In the genomic region with DNA sequence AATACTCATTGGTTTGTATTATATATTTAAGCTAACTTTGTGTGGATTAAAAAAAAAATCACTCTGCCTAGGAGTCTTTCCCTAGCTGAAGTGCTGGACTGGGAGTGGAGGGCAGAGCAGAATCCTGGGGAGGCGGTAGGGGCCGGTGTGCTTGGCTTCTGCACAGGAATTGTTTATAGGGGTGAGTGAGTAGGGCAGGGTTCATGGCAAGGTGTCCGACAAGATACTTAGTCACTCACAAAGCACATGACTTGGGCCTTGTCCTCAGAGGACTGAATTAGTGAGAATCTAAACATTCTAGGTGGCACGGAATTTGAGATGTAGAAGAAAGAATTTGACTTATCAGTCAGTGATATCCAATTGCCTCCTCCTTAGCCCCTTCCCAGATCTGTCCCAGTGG, we compare ENCODE assay signal across 24 cellular contexts. TPM values are rescaled to one million over a fixed set of nuclear protein-coding genes. Genes with fewer than 3 reads are reported as not detected.
A peak's percentile ranks its signal among the peaks of the same experiment; 100 is the strongest.
DNase-seq lines count a peak whose midpoint lies in the region; ATAC-seq and TF ChIP-seq lines count a peak whose summit lies in the region.
"Had no signal": no experiment of that assay in that cellular context is flagged by ENCODE, and none has a peak within 500 bp of the region (broad histone marks: within the 10 kb centered on the region; RNA-seq: fewer than 3 reads in every experiment).

No MANE protein-coding gene starts in this region.

- H3K27me3 ChIP-seq in mammary epithelial cell (ENCODE audit: insufficient read depth, low read length) (no peaks in the 10 kb centered on the region), heart left ventricle (no peaks in the 10 kb centered on the region), mesenchymal stem cell (ENCODE audit: control insufficient read depth in 1 of 2, insufficient read depth in 1 of 2, low read length in 2 of 2) (no peaks in the 10 kb centered on the region), transverse colon (no peaks in the 10 kb centered on the region)
- H3K27me3 ChIP-seq: adrenal gland, BE2C, dorsolateral prefrontal cortex, uterus had no signal

- H3K23ac ChIP-seq in mesenchymal stem cell (ENCODE audit: low read length in 2 of 2), result no peak overlapping the region

- H3K14ac ChIP-seq in mesenchymal stem cell (ENCODE audit: low read length in 2 of 2), result no peak overlapping the region

- H4K8ac ChIP-seq in mesenchymal stem cell (ENCODE audit: low read length), result no peak overlapping the region

- H2BK120ac ChIP-seq in mesenchymal stem cell (ENCODE audit: low read depth, low read length), result no peak overlapping the region

- H3K27me3 Mint-ChIP-seq in MCF 10A (ENCODE audit: insufficient read depth, unreplicated experiment), result no peaks in the 10 kb centered on the region
- H3K27me3 Mint-ChIP-seq: activated CD8-positive, alpha-beta memory T cell treated with anti-CD3 and anti-CD28 coated beads, Interleukin-2, amount 10 ng/mL, durations not matched to agents 7 days and 5 days; T-cell had no signal

- H3K9ac ChIP-seq in mammary epithelial cell (ENCODE audit: insufficient read depth, low read length) (no peak overlapping the region), mesenchymal stem cell (ENCODE audit: low read length) (no peak overlapping the region)

- peaks cover 47% of the 10 kb centered on the region for H3K79me2 ChIP-seq in mammary epithelial cell (ENCODE audit: insufficient read depth, low read length)

- peak; percentile 53 to 79 (median 60) for ATAC-seq in heart left ventricle
- ATAC-seq in HG03469 (IDR thresholded peaks at IDR 0.05; ENCODE audit: unreplicated experiment), result no peak
- no peak for ATAC-seq in GM21786 (IDR thresholded peaks at IDR 0.05; ENCODE audit: unreplicated experiment)
- ATAC-seq: activated CD8-positive, alpha-beta memory T cell treated with anti-CD3 and anti-CD28 coated beads, Interleukin-2, amount 10 ng/mL, durations not matched to agents 7 days and 5 days; lower lobe of right lung; natural killer cell; T-cell had no signal

- H3K9me3 Mint-ChIP-seq in MCF 10A (ENCODE audit: unreplicated experiment), result no peaks in the 10 kb centered on the region
- H3K9me3 Mint-ChIP-seq: natural killer cell, T-cell had no signal

- H2AFZ ChIP-seq in mammary epithelial cell (ENCODE audit: low read depth, low read length), result no peak overlapping the region
- H2AFZ ChIP-seq in mesenchymal stem cell (ENCODE audit: low read depth, low read length), result no peak overlapping the region

- peaks cover 8% of the 10 kb centered on the region for H3K4me1 ChIP-seq in mammary epithelial cell (ENCODE audit: insufficient read depth, low read length)
- H3K4me1 ChIP-seq in heart left ventricle, result peaks cover 0 to 89% (median 41%) of the 10 kb centered on the region in 12 donors
- H3K4me1 ChIP-seq in mesenchymal stem cell (ENCODE audit: control insufficient read depth, insufficient read depth, low read depth, low read length), result peaks cover 10% of the 10 kb centered on the region
- H3K4me1 ChIP-seq in transverse colon, result peaks cover 19 to 44% (median 27%) of the 10 kb centered on the region in 4 donors
- H3K4me1 ChIP-seq: uterus had no signal

- H2BK12ac ChIP-seq in mesenchymal stem cell (ENCODE audit: low read length in 2 of 2), result peak overlapping the region in 1 of 2 experiments; percentile 75

- in situ Hi-C loops in mammary epithelial cell (cut with MboI; ENCODE audit: low sequenced_read_pairs in 2 of 2), result no loop called here
- in situ Hi-C loops in transverse colon (cut with MboI; ENCODE audit: low pct_ligation_motif_present in 1 of 4, low pct_unique_long_range_greater_than_20kb in 1 of 4, low sequenced_read_pairs in 3 of 4), result no loop called here

- no peaks in the 10 kb centered on the region for H4K20me1 ChIP-seq in mammary epithelial cell (ENCODE audit: insufficient read depth, low read length)

- H2AK5ac ChIP-seq in mesenchymal stem cell (ENCODE audit: low read length, severe bottlenecking), result no peak overlapping the region

- H4K91ac ChIP-seq in mesenchymal stem cell (ENCODE audit: low read length), result peak overlapping the region; percentile 18

- POLR2A ChIA-PET in MCF 10A (lab: Yijun Ruan, JAX), result no interaction called here

- intact Hi-C loops in MCF 10A (cut with micrococcal nuclease) (no loop called here), mammary epithelial cell (cut with micrococcal nuclease) (no loop called here), heart left ventricle (cut with DNase I) (loop anchor here in 1 of 10 donors (5.0 kb wide), 1 partner anchor 41 kb away; no protein-coding TSS in a partner anchor), transverse colon (cut with DNase I; ENCODE audit: low total_unique reads) (no loop called here)

- H2BK15ac ChIP-seq in mesenchymal stem cell (ENCODE audit: low read depth, poor library complexity, severe bottlenecking), result no peak overlapping the region

- H3K4ac ChIP-seq in mesenchymal stem cell (ENCODE audit: low read depth in 1 of 2, low read length in 2 of 2), result no peak overlapping the region

- no peak for TF ChIP-seq EP300 in transverse colon (IDR thresholded peaks at IDR 0.05; ENCODE audit: low read depth)

- H3K36me3 ChIP-seq in mammary epithelial cell (ENCODE audit: insufficient read depth, low read length) (no peaks in the 10 kb centered on the region), heart left ventricle (no peaks in the 10 kb centered on the region), mesenchymal stem cell (ENCODE audit: control insufficient read depth in 1 of 2, insufficient read depth in 2 of 2, low read depth in 1 of 2, low read length in 2 of 2) (peaks cover 0 to 3% of the 10 kb centered on the region in 2 experiments), transverse colon (no peaks in the 10 kb centered on the region)
- H3K36me3 ChIP-seq: adrenal gland, BE2C, lower lobe of right lung, uterus had no signal

- no peak overlapping the region for H3K27ac ChIP-seq in mammary epithelial cell (ENCODE audit: insufficient read depth, low read depth, low read length)
- H3K27ac ChIP-seq in heart left ventricle, result peak overlapping the region in 9 of 12 donors; percentile 2 to 69 (median 45)
- no peak overlapping the region for H3K27ac ChIP-seq in mesenchymal stem cell (ENCODE audit: low read length, poor library complexity, severe bottlenecking)
- peak overlapping the region in 2 of 4 donors; percentile 17 to 49 for H3K27ac ChIP-seq in transverse colon
- H3K27ac ChIP-seq: epithelial cell of prostate, lower lobe of right lung, uterus had no signal

- H3K4me3 Mint-ChIP-seq in MCF 10A (ENCODE audit: unreplicated experiment), result no peak overlapping the region
- H3K4me3 Mint-ChIP-seq: activated CD8-positive, alpha-beta memory T cell treated with anti-CD3 and anti-CD28 coated beads, Interleukin-2, amount 10 ng/mL, durations not matched to agents 7 days and 5 days; natural killer cell; T-cell had no signal

- TF ChIP-seq POLR2A in heart left ventricle (IDR thresholded peaks at IDR 0.05) (no peak), transverse colon (IDR thresholded peaks at IDR 0.05) (no peak)

- peaks cover 27% of the 10 kb centered on the region for H3K79me1 ChIP-seq in mesenchymal stem cell (replicated peaks; ENCODE audit: low read length, poor library complexity, severe bottlenecking)

- H3K4me2 ChIP-seq in mammary epithelial cell (ENCODE audit: insufficient read depth, low read depth, low read length), result no peak overlapping the region
- H3K4me2 ChIP-seq in mesenchymal stem cell (ENCODE audit: low read length, poor library complexity, severe bottlenecking), result no peak overlapping the region

- H3K27ac Mint-ChIP-seq in MCF 10A (ENCODE audit: low read depth, unreplicated experiment), result peak overlapping the region; percentile 90
- H3K27ac Mint-ChIP-seq: activated CD8-positive, alpha-beta memory T cell treated with anti-CD3 and anti-CD28 coated beads, Interleukin-2, amount 10 ng/mL, durations not matched to agents 7 days and 5 days; IgD-negative memory B cell; natural killer cell; T-cell had no signal

- no TSS peak for BruUV-seq in MCF 10A (replicated peaks; lab: Mats Ljungman, UMichigan)
- no TSS peak for BruUV-seq in mammary epithelial cell (replicated peaks; lab: Mats Ljungman, UMichigan)

- H2BK5ac ChIP-seq in mesenchymal stem cell (ENCODE audit: low read depth, low read length, poor library complexity, severe bottlenecking), result no peak overlapping the region

- CTCF ChIA-PET in MCF 10A (lab: Yijun Ruan, JAX), result no interaction called here
- CTCF ChIA-PET in mammary epithelial cell (lab: Charles Lee; ENCODE audit: low non-redundant PET), result no interaction called here

- TF ChIP-seq CTCF in MCF 10A (IDR thresholded peaks at IDR 0.05; ENCODE audit: unreplicated experiment) (no peak), mammary epithelial cell (conservative IDR thresholded peaks at IDR 0.05 in 1 of 2, IDR thresholded peaks at IDR 0.05 in 1 of 2; ENCODE audit: extremely low read depth in 1 of 2, insufficient read depth in 1 of 2, low read depth in 1 of 2, low read length in 2 of 2) (no peak), heart left ventricle (IDR thresholded peaks at IDR 0.05) (no peak), transverse colon (IDR thresholded peaks at IDR 0.05) (no peak)

- peak overlapping the region in 1 of 2 experiments; percentile 80 for H3K18ac ChIP-seq in mesenchymal stem cell (ENCODE audit: low read depth in 1 of 2, low read length in 2 of 2)

- H3K9me3 ChIP-seq in mammary epithelial cell (replicated peaks; ENCODE audit: insufficient read depth, low read length) (no peaks in the 10 kb centered on the region), heart left ventricle (no peaks in the 10 kb centered on the region), mesenchymal stem cell (ENCODE audit: control insufficient read depth, low read length) (no peaks in the 10 kb centered on the region), transverse colon (no peaks in the 10 kb centered on the region)
- H3K9me3 ChIP-seq: adrenal gland, BE2C, Caco-2, lower lobe of right lung, uterus had no signal

- DNase-seq in MCF 10A (ENCODE audit: unreplicated experiment) (peak; percentile 16), mammary epithelial cell (no peak), heart left ventricle (peak in 2 of 5 donors; percentile 42 to 60), mesenchymal stem cell (no peak), transverse colon (peak; percentile 36), SKM-1 treated with dmso at 0.1 percent for 144 hours (lab: John Stamatoyannopoulos, UW; ENCODE audit: unreplicated experiment) (no peak)
- DNase-seq: 8988T; activated CD4-positive, alpha-beta T cell treated with anti-CD3 and anti-CD28 coated beads for 48 hours; activated CD8-positive, alpha-beta memory T cell treated with anti-CD3 and anti-CD28 coated beads, Interleukin-2, amount 10 ng/mL, durations not matched to agents 7 days and 5 days; BE2C; Caco-2; dorsolateral prefrontal cortex; lower lobe of right lung; natural killer cell; NCI-H2029 treated with DMSO at 0.1 percent for 48 hours; NCI-H510A treated with DMSO at 0.1 percent for 48 hours; posterior cingulate gyrus; T-cell; uterus had no signal

- no peaks in the 10 kb centered on the region for H3K36me3 Mint-ChIP-seq in MCF 10A (ENCODE audit: insufficient read depth, unreplicated experiment)
- H3K36me3 Mint-ChIP-seq: natural killer cell, T-cell had no signal

- H3K4me1 Mint-ChIP-seq in MCF 10A (ENCODE audit: insufficient read depth, unreplicated experiment), result peaks cover 18% of the 10 kb centered on the region
- H3K4me1 Mint-ChIP-seq: IgD-negative memory B cell had no signal

- WGBS in mammary epithelial cell (ENCODE audit: low coverage, missing lambda C conversion rate), result 95% methylated on average over 4 of the region's 4 CpGs
- WGBS in heart left ventricle, 4 donors, result 40 to 54% (median 46%) methylated on average over 4 of the region's 4 CpGs
- 66% methylated on average over 4 of the region's 4 CpGs for WGBS in mesenchymal stem cell
- WGBS in transverse colon (ENCODE audit: low coverage in 1 of 2), 2 donors, result 59 to 72% methylated on average over 2 to 4 of the region's 4 CpGs

- dilution Hi-C loops in mammary epithelial cell (cut with HindIII; ENCODE audit: low sequenced_read_pairs), result no loop called here

- H3K4me3 ChIP-seq in mammary epithelial cell (replicated peaks in 1 of 3; ENCODE audit: insufficient read depth in 1 of 3, low read depth in 2 of 3, low read length in 3 of 3), result no peak overlapping the region
- H3K4me3 ChIP-seq in heart left ventricle, result no peak overlapping the region
- H3K4me3 ChIP-seq in mesenchymal stem cell (ENCODE audit: insufficient read depth in 1 of 2, low read depth in 1 of 2, low read length in 2 of 2), result no peak overlapping the region
- H3K4me3 ChIP-seq in transverse colon, result no peak overlapping the region
- H3K4me3 ChIP-seq: adrenal gland, dorsolateral prefrontal cortex, lower lobe of right lung, uterus had no signal

RNA-seq across cellular contexts. Expression of a gene that starts 32.2 kb away (rescaled TPM):
- total RNA-seq in MCF 10A (2022), result 6.4 and 9.3 TPM in 2 replicates
- total RNA-seq in mammary epithelial cell, result 10 to 100 TPM; 13.0 to 29.5 TPM
- polyA plus RNA-seq in mammary epithelial cell, result 4.9 TPM
- 22.7 TPM for polyA minus RNA-seq in mammary epithelial cell
- total RNA-seq in heart left ventricle, result 10 to 100 TPM; 32.4 to 87.4 (median 44.7) TPM
- polyA plus RNA-seq in heart left ventricle, result 10 to 100 TPM; 14.5 to 36.8 TPM
- polyA plus RNA-seq in mesenchymal stem cell (2013, experiment 1 of 2), result 16.4 TPM
- 18.0 TPM for polyA plus RNA-seq in mesenchymal stem cell (2013, experiment 2 of 2)
- total RNA-seq in transverse colon, result 100 to 1,000 TPM in 1 of 4 donors, 10 to 100 TPM in 3; 47.2 to 105 (median 64.0) TPM

Comparison
In these comparisons a context has a peak if more than half of its experiments do, and no peak if none do; other contexts are left out.
1. DNase-seq: peak in MCF 10A (single experiment) and transverse colon (single experiment); none in mammary epithelial cell (single experiment), mesenchymal stem cell (single experiment) and SKM-1 treated with dmso at 0.1 percent for 144 hours (single experiment).
2. H3K27ac ChIP-seq: peak in heart left ventricle (9 of 12); none in mammary epithelial cell (single experiment) and mesenchymal stem cell (single experiment).
3. ATAC-seq: peak in heart left ventricle (4 of 4); none in HG03469 (single experiment) and GM21786 (single experiment).